ENCODE assay signal across 12 cellular contexts in genomic region chr9:37859043-37859442, GRCh38. TPM values are rescaled to one million over a fixed set of nuclear protein-coding genes. Genes with fewer than 3 reads are reported as not detected.
DNase-seq lines count a peak whose midpoint lies in the region; ATAC-seq, FAIRE-seq and TF ChIP-seq lines count a peak whose summit lies in the region.
"Had no signal": no experiment of that assay in that cellular context is flagged by ENCODE, and none has a peak within 500 bp of the region (broad histone marks: within the 10 kb centered on the region; RNA-seq: fewer than 3 reads in every experiment).

No MANE protein-coding gene starts in this region.

- DNase-seq in AG09319 (ENCODE audit: extremely low read depth, low read depth) (no peak), HT-29 (ENCODE audit: low spot score) (peak; percentile 7), foreskin keratinocyte (peak in 1 of 2 donors; percentile 3), GM12891 (ENCODE audit: insufficient read length, low spot score) (no peak), left colon (no peak)
- DNase-seq in activated T-cell treated with anti-CD3 and anti-CD28 coated beads, Interleukin-2, amount 50 U/mL, for 48 hours = no peak
- DNase-seq: Calu3, foreskin melanocyte, NCI-H82, T1000 had no signal

- intact Hi-C loops in left colon (cut with DNase I, micrococcal nuclease) = no loop called here

- 0 out of 3 replicates have a peak, but pooled peaks have one; percentile 20 for ATAC-seq in SK-N-SH treated with all-trans-retinoic acid at 6 μM for 48 hours
- ATAC-seq in foreskin keratinocyte = no peak
- no peak for ATAC-seq in GM18519 (IDR thresholded peaks at IDR 0.05; ENCODE audit: low FRiP score, unreplicated experiment)
- ATAC-seq in left colon = no peak

- FAIRE-seq in GM12891 (lab: Jason Lieb, UNC) = no peak

- H3K27me3 ChIP-seq in foreskin keratinocyte = no peaks in the 10 kb centered on the region

- no peaks in the 10 kb centered on the region for H3K4me1 ChIP-seq in foreskin keratinocyte

- no peak overlapping the region for H3K27ac ChIP-seq in foreskin keratinocyte

- no peak for TF ChIP-seq POLR2A in GM12891 (IDR thresholded peaks at IDR 0.05; ENCODE audit: low read depth, low read length)

- TF ChIP-seq CTCF in AG09319 (IDR thresholded peaks at IDR 0.05; ENCODE audit: low read depth, low read length) = peak; percentile 20
- TF ChIP-seq CTCF in foreskin keratinocyte (conservative IDR thresholded peaks at IDR 0.05) = peak; percentile 48

TF ChIP-seq in SK-N-SH treated with all-trans-retinoic acid at 6 μM for 48 hours, 23 proteins besides CTCF, POLR2A, EP300 and RAD21:
- TF ChIP-seq ZC3H10 (CRISPR knock-in tag; IDR thresholded peaks at IDR 0.05) (no peak), GLIS3 (CRISPR knock-in tag; IDR thresholded peaks at IDR 0.05) (no peak)

TF ChIP-seq in GM12891, 5 proteins besides CTCF, POLR2A, EP300 and RAD21:
- no peak for TF ChIP-seq PAX5 (IDR thresholded peaks at IDR 0.05; ENCODE audit: insufficient read depth, low read length, severe bottlenecking)
- no peak for TF ChIP-seq TAF1 (IDR thresholded peaks at IDR 0.05; ENCODE audit: low read depth, low read length)
- no peak for TF ChIP-seq POLR2AphosphoS5 (IDR thresholded peaks at IDR 0.05; ENCODE audit: low read depth, low read length)
- no peak for TF ChIP-seq SPI1 (IDR thresholded peaks at IDR 0.05; ENCODE audit: low read depth, low read length)
- TF ChIP-seq POU2F2 (IDR thresholded peaks at IDR 0.05; ENCODE audit: low read depth, low read length) = no peak

RNA-seq across cellular contexts. Expression of gene SLC25A51, which starts 44.9 kb away (rescaled TPM):
- 8.5 and 9.9 TPM in 2 replicates for total RNA-seq in HT-29 (2014; rRNA removed; shearing (Covaris generic))
- total RNA-seq in foreskin keratinocyte = 31.1 and 31.8 TPM in 2 replicates
- polyA plus RNA-seq in foreskin keratinocyte = 7.8 and 9.1 TPM in 2 replicates
- 6.9 TPM for polyA plus RNA-seq in GM12891 (2012; ENCODE audit: low read depth, missing spikeins)
- total RNA-seq in left colon = 10 to 100 TPM; 19.8 to 23.4 TPM

RNA-seq across cellular contexts. Expression of gene DCAF10, which starts 58.4 kb away (rescaled TPM):
- total RNA-seq in HT-29 (2014; rRNA removed; shearing (Covaris generic)) = 5.2 and 6.0 TPM in 2 replicates
- total RNA-seq in foreskin keratinocyte = 19.3 and 23.2 TPM in 2 replicates
- 9.5 and 9.7 TPM in 2 replicates for polyA plus RNA-seq in foreskin keratinocyte
- 5.8 TPM for polyA plus RNA-seq in GM12891 (2012; ENCODE audit: low read depth, missing spikeins)
- total RNA-seq in left colon = 10 to 100 TPM; 21.2 to 26.9 TPM
